8 cellular contexts compared by ENCODE assay signal in the genomic region with DNA sequence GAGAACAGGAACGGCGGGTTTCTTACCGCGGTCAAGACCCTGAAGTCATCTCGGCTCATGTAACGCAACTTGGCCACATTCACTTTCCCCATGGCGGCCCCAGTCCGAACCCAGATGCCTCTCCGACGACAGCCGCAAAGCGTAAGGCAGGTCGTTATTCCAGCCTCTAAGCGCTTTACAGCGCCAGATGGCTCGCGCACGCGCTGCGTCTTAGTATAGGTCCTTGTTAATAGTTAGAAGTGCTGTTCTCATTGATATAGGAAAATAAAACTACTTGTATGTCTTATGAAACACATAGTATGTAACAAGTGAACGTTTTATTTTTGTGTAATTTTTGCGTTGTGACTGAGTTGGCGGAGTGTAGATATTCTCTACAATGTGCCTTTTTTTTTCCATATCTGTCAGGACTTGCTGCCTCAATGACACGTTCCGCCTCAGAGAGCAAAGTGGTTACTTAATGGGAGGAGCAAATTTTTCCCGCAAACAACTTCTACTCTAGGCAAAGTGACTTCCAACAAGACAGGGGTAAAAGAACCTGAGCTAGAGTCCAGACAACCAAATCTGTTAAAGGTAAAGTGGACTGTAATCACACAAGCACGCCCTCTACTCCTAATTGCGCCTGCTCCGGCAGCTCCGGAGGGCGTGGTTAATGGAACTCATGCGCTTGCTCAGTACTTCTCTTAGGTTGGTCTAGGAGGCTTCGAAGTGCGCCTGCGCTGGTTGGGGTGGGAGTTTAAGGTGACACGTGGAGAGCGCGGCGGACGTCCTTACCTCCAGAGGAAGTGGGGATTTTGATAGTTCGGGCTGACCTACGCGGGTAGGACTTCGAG. TPM values are rescaled to one million over a fixed set of nuclear protein-coding genes. Genes with fewer than 3 reads are reported as not detected.
DNase-seq lines count a peak whose midpoint lies in the region; ATAC-seq and TF ChIP-seq lines count a peak whose summit lies in the region.

A gene (minus strand): TSS at position 148 of the 830 bp plus-strand sequence. CDS start 56 bp downstream, at position 92.

- H3K27ac Mint-ChIP-seq in CD8-positive, alpha-beta T cell, result peak within 1 kb of the TSS; percentile 100

- 0 to 1% methylated on average over 44 of the region's 44 CpGs for WGBS in lung, 2 donors

- H3K4me3 ChIP-seq in CD8-positive, alpha-beta T cell (ENCODE audit: low read depth, low read length), result peak within 1 kb of the TSS; percentile 50
- peak within 1 kb of the TSS; percentile 61 for H3K4me3 ChIP-seq in lung

- H3K36me3 ChIP-seq in CD8-positive, alpha-beta T cell (ENCODE audit: insufficient read depth, low read length), result peaks cover 11% of the 10 kb centered on the region
- peaks cover 6% of the 10 kb centered on the region in 2 donors for H3K36me3 ChIP-seq in lung (ENCODE audit: control insufficient read depth in 2 of 2, insufficient read depth in 2 of 2, low read length in 2 of 2)

- ATAC-seq in CD8-positive, alpha-beta T cell, result peak; percentile 90
- ATAC-seq in GM19467 (IDR thresholded peaks at IDR 0.05; ENCODE audit: unreplicated experiment) (peak; percentile 93), lung (ENCODE audit: insufficient read depth, low FRiP score) (peak; percentile 94)

- H3K27me3 ChIP-seq in CD8-positive, alpha-beta T cell (ENCODE audit: insufficient read depth, low read length), result no peaks in the 10 kb centered on the region
- no peaks in the 10 kb centered on the region for H3K27me3 ChIP-seq in lung (ENCODE audit: control insufficient read depth, insufficient read depth)

- peaks cover 32% of the 10 kb centered on the region for H3K36me3 Mint-ChIP-seq in CD8-positive, alpha-beta T cell

- peaks cover 13% of the 10 kb centered on the region for H3K4me1 ChIP-seq in CD8-positive, alpha-beta T cell (ENCODE audit: insufficient read depth, low read length)
- H3K4me1 ChIP-seq in lung (ENCODE audit: control insufficient read depth in 2 of 2, insufficient read depth in 2 of 2, low read length in 2 of 2), result peaks cover 1 to 14% of the 10 kb centered on the region in 2 donors

- H3K4me3 Mint-ChIP-seq in CD8-positive, alpha-beta T cell, result peak within 1 kb of the TSS; percentile 96

- intact Hi-C loops in CD8-positive, alpha-beta T cell (cut with DNase I, micrococcal nuclease), result loop anchor here (1.0 to 10.0 kb wide), 17 partner anchors 21 to 1881 kb away; a partner anchor contains a TSS

- H3K4me1 Mint-ChIP-seq in CD8-positive, alpha-beta T cell (ENCODE audit: low read depth), result peaks cover 38% of the 10 kb centered on the region

- peaks cover 2% of the 10 kb centered on the region for H3K9me3 Mint-ChIP-seq in CD8-positive, alpha-beta T cell

- DNase-seq in CD8-positive, alpha-beta T cell, result peak; percentile 81 to 93 (median 90)
- DNase-seq in HS-27A (ENCODE audit: low read depth) (peak; percentile 83), NK-92 (lab: John Stamatoyannopoulos, UW; ENCODE audit: unreplicated experiment) (peak; percentile 82), lung (ENCODE audit: low spot score) (peak; percentile 96)
- DNase-seq in activated CD8-positive, alpha-beta memory T cell treated with anti-CD3 and anti-CD28 coated beads for 1 hour (ENCODE audit: extremely low read depth in 1 of 2, low read depth in 1 of 2), result peak; percentile 83 to 85
- DNase-seq in effector CD8-positive, alpha-beta T cell (lab: John Stamatoyannopoulos, UW), result peak; percentile 83
- DNase-seq in stimulated activated CD4-positive, alpha-beta T cell treated with anti-CD3 and anti-CD28 coated beads, TNF-alpha, amount 100 ng/mL, for 4 hours (ENCODE audit: low read depth in 3 of 3), result peak; percentile 81 to 91 (median 89)

- CTCF ChIA-PET in CD8-positive, alpha-beta T cell (lab: Charles Lee), result interaction anchor here (1.5 kb wide), 1 partner anchor 26 kb away, joined by 3 read pairs; no protein-coding TSS in a partner anchor

- H3K9me3 ChIP-seq in CD8-positive, alpha-beta T cell (ENCODE audit: low read length), result no peaks in the 10 kb centered on the region
- H3K9me3 ChIP-seq in lung (ENCODE audit: control insufficient read depth in 2 of 2, insufficient read depth in 1 of 2, low read length in 1 of 2), result no peaks in the 10 kb centered on the region

- POLR2A ChIA-PET in CD8-positive, alpha-beta T cell (lab: Charles Lee), result interaction anchor here (0.5 to 1.7 kb wide), 7 partner anchors 373 to 1904 kb away, joined by 3 to 5 read pairs (median 4); a partner anchor contains a TSS

- peak within 1 kb of the TSS; percentile 89 for H3K27ac ChIP-seq in CD8-positive, alpha-beta T cell (ENCODE audit: low read depth, low read length)
- peak within 1 kb of the TSS; percentile 79 to 92 for H3K27ac ChIP-seq in lung (ENCODE audit: low read depth in 1 of 2, low read length in 1 of 2)

- TF ChIP-seq CTCF in CD8-positive, alpha-beta T cell (IDR thresholded peaks at IDR 0.05), result no peak
- TF ChIP-seq CTCF in lung (IDR thresholded peaks at IDR 0.05; ENCODE audit: control extremely low read depth, extremely low read depth), result no peak

- no peaks in the 10 kb centered on the region for H3K27me3 Mint-ChIP-seq in CD8-positive, alpha-beta T cell (ENCODE audit: low read depth)

RNA-seq across cellular contexts. Expression of the gene that starts here (rescaled TPM):
- 10 to 100 TPM; 29.2 to 29.6 TPM for total RNA-seq in CD8-positive, alpha-beta T cell
- 10 to 100 TPM; 18.8 to 49.8 TPM for total RNA-seq in lung
- polyA plus RNA-seq in lung, result 10 to 100 TPM in 1 of 2 donors, 1 to 10 TPM in 1; 6.9 to 20.4 TPM

Comparison
In these comparisons a context has a peak if more than half of its experiments do, and no peak if none do; other contexts are left out.
1. Peak in every context shown above with its lines: DNase-seq, ATAC-seq, H3K4me3 ChIP-seq and H3K27ac ChIP-seq.